Comparison of ENCODE assay signal across 8 cellular contexts in the genomic region with DNA sequence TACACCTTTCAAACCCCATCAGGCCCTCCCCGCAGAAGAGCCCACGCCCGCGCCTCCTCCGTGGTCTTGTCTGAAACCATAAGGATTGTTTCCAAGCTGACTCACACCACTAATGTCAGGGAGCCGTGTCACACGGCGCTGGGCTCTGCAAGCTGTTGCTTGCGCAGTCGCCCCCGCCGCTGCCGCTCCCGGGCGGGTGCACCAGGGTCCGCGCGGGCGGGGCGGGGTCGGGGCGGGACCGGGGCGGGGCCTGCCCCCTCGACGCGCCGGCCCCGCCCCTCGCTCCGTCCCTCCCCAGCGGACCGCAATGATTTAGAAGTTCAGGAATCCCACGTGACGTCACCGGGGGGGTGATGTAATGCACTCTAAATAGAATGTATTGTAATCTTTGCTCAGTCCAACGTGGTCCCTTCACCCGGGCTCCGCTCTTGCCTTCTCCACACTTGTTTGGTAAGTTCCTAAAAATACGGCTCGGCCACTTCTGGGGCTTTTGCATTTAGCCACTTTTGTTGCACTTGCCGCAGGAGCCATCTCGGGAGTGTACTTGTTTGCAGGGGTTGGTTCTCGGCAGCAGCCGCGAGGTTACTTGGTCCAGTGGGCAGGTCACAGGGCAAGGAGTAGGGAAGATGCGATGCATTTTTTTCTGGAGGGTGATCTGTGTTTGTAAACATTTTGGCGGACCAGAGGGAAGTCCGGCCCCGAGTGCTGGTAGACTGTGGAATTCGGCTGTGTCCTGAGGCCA. TPM values are rescaled to one million over a fixed set of nuclear protein-coding genes. Genes with fewer than 3 reads are reported as not detected.
A peak's percentile ranks its signal among the peaks of the same experiment; 100 is the strongest.
DNase-seq lines count a peak whose midpoint lies in the region; ATAC-seq and TF ChIP-seq lines count a peak whose summit lies in the region.

No MANE protein-coding gene starts in this region.

- H3K36me3 ChIP-seq in HAP-1 (replicated peaks): no peaks in the 10 kb centered on the region

- H3K4me1 Mint-ChIP-seq in activated CD4-positive, alpha-beta T cell treated with anti-CD3 and anti-CD28 coated beads, Interleukin-2, amount 10 ng/mL, durations not matched to agents 24 days and 14 days: peaks cover 25% of the 10 kb centered on the region

- TF ChIP-seq CTCF in AG10803 (conservative IDR thresholded peaks at IDR 0.05; ENCODE audit: low read length): no peak

- peaks cover 60% of the 10 kb centered on the region for H3K27me3 ChIP-seq in HAP-1 (ENCODE audit: low read depth)

- H3K4me3 ChIP-seq in AG10803 (ENCODE audit: low read length): peak overlapping the region; percentile 63
- peak overlapping the region; percentile 30 for H3K4me3 ChIP-seq in HAP-1

- H3K4me1 ChIP-seq in HAP-1: no peaks in the 10 kb centered on the region; the same call in none of the 2 replicates

- intact Hi-C loops in activated CD4-positive, alpha-beta T cell treated with anti-CD3 and anti-CD28 coated beads, Interleukin-2, amount 10 ng/mL, durations not matched to agents 24 days and 14 days (cut with micrococcal nuclease): loop anchor here (5.0 to 10.0 kb wide), 3 partner anchors 257 to 744 kb away; a partner anchor contains a TSS

- peaks cover 3% of the 10 kb centered on the region for H3K36me3 Mint-ChIP-seq in activated CD4-positive, alpha-beta T cell treated with anti-CD3 and anti-CD28 coated beads, Interleukin-2, amount 10 ng/mL, durations not matched to agents 24 days and 14 days (ENCODE audit: low read depth)

- H3K4me3 Mint-ChIP-seq in activated CD4-positive, alpha-beta T cell treated with anti-CD3 and anti-CD28 coated beads, Interleukin-2, amount 10 ng/mL, durations not matched to agents 24 days and 14 days: peak overlapping the region; percentile 85

- peaks cover 3% of the 10 kb centered on the region for H3K9me3 Mint-ChIP-seq in activated CD4-positive, alpha-beta T cell treated with anti-CD3 and anti-CD28 coated beads, Interleukin-2, amount 10 ng/mL, durations not matched to agents 24 days and 14 days

- H3K27ac Mint-ChIP-seq in activated CD4-positive, alpha-beta T cell treated with anti-CD3 and anti-CD28 coated beads, Interleukin-2, amount 10 ng/mL, durations not matched to agents 24 days and 14 days: peak overlapping the region; percentile 81

- ATAC-seq in left lobe of liver (peak; percentile 73), GM18498 (IDR thresholded peaks at IDR 0.05; ENCODE audit: unreplicated experiment) (no peak)

- H3K27me3 Mint-ChIP-seq in activated CD4-positive, alpha-beta T cell treated with anti-CD3 and anti-CD28 coated beads, Interleukin-2, amount 10 ng/mL, durations not matched to agents 24 days and 14 days: peaks cover 63% of the 10 kb centered on the region

- DNase-seq in AG10803 (ENCODE audit: low read depth): peak; percentile 89
- peak; percentile 52 to 85 for DNase-seq in HAP-1 (ENCODE audit: low spot score in 2 of 2)
- DNase-seq in NCI-H2227 treated with DMSO at 0.1 percent for 48 hours (lab: John Stamatoyannopoulos, UW): peak; percentile 60
- peak; percentile 82 for DNase-seq in activated CD4-positive, alpha-beta T cell treated with anti-CD3 and anti-CD28 coated beads, Interleukin-2, amount 10 ng/mL, durations not matched to agents 24 days and 14 days
- peak; percentile 94 for DNase-seq in dermis blood vessel endothelial cell
- DNase-seq in left lobe of liver (ENCODE audit: low spot score): peak; percentile 63
- DNase-seq in stimulated activated CD4-positive, alpha-beta T cell treated with anti-CD3 and anti-CD28 coated beads, Interleukin-1b, Interleukin-23, amount 100 ng/mL, for 4 hours (ENCODE audit: low read depth in 2 of 2): peak; percentile 58 to 62

- in situ Hi-C loops in HAP-1 (cut with MboI; ENCODE audit: low sequenced_read_pairs): no loop called here

- H3K9me3 ChIP-seq in HAP-1: no peaks in the 10 kb centered on the region

RNA-seq across cellular contexts. Expression of a gene that starts 3.2 kb away (rescaled TPM):
- total RNA-seq in activated CD4-positive, alpha-beta T cell treated with anti-CD3 and anti-CD28 coated beads, Interleukin-2, amount 10 ng/mL, durations not matched to agents 24 days and 14 days: not detected in 2 replicates
- total RNA-seq in dermis blood vessel endothelial cell (1.5 and 4.1 TPM in 2 replicates), left lobe of liver (0.53 TPM)
